Comparison of ENCODE assay signal across 8 cellular contexts in genomic region chr4:122922877-122923511, GRCh38. TPM values are rescaled to one million over a fixed set of nuclear protein-coding genes. Genes with fewer than 3 reads are reported as not detected.
A peak's percentile ranks its signal among the peaks of the same experiment; 100 is the strongest.
DNase-seq lines count a peak whose midpoint lies in the region; ATAC-seq and TF ChIP-seq lines count a peak whose summit lies in the region.

No MANE protein-coding gene starts in this region.

- ATAC-seq in GM21423 (IDR thresholded peaks at IDR 0.05; ENCODE audit: unreplicated experiment), result peak; percentile 95
- peak; percentile 97 for ATAC-seq in mucosa of descending colon

- H3K27me3 ChIP-seq in HUES6 (ENCODE audit: control insufficient read depth, insufficient read depth, low read length) (no peaks in the 10 kb centered on the region), OCI-LY1 (ENCODE audit: insufficient read depth, low read length) (no peaks in the 10 kb centered on the region)

- no peaks in the 10 kb centered on the region for H4K20me1 ChIP-seq in OCI-LY1 (ENCODE audit: insufficient read depth, low read length)

- DNase-seq in Caki2 (ENCODE audit: low read depth) (peak; percentile 87), activated T-cell treated with anti-CD3 and anti-CD28 coated beads for 1 hour (ENCODE audit: low read depth) (peak; percentile 69), epidermal melanocyte (ENCODE audit: insufficient read length, low spot score) (peak; percentile 69), mucosa of descending colon (peak; percentile 87 to 91 (median 89))
- DNase-seq in stimulated activated CD8-positive, alpha-beta memory T cell treated with anti-CD3 and anti-CD28 coated beads, Interleukin-4, amount 100 ng/mL, for 4 hours (ENCODE audit: low read depth in 2 of 2, low spot score in 1 of 2), result peak; percentile 71 to 75

- peak overlapping the region; percentile 85 for H2AFZ ChIP-seq in OCI-LY1 (ENCODE audit: low read length)

- H3K36me3 ChIP-seq in HUES6 (ENCODE audit: control insufficient read depth, insufficient read depth, low read length), result no peaks in the 10 kb centered on the region
- H3K36me3 ChIP-seq in OCI-LY1 (ENCODE audit: insufficient read depth, low read length), result no peaks in the 10 kb centered on the region
- H3K36me3 ChIP-seq in mucosa of descending colon (ENCODE audit: low read depth), result no peaks in the 10 kb centered on the region

- TF ChIP-seq CTCF in OCI-LY1 (IDR thresholded peaks at IDR 0.05; ENCODE audit: low read length) (no peak), mucosa of descending colon (IDR thresholded peaks at IDR 0.05) (no peak)

- peaks cover 17% of the 10 kb centered on the region; the same call in 1 of the 2 replicates for H3K4me1 ChIP-seq in HUES6 (ENCODE audit: control insufficient read depth, insufficient read depth, low read length)
- H3K4me1 ChIP-seq in OCI-LY1 (ENCODE audit: insufficient read depth, low read length, severe bottlenecking), result peaks cover 19% of the 10 kb centered on the region
- H3K4me1 ChIP-seq in mucosa of descending colon (ENCODE audit: low read depth), result peaks cover 5% of the 10 kb centered on the region

- no peaks in the 10 kb centered on the region for H3F3A ChIP-seq in OCI-LY1 (ENCODE audit: insufficient read depth, low read length)

- H3K79me2 ChIP-seq in OCI-LY1 (ENCODE audit: insufficient read depth, low read length), result peaks cover 9% of the 10 kb centered on the region; the same call in 1 of the 2 replicates

- in situ Hi-C loops in Caki2 (cut with HindIII; ENCODE audit: low pct_unique_long_range_greater_than_20kb, low sequenced_read_pairs), result no loop called here

- peak overlapping the region; percentile 95 for H3K4me3 ChIP-seq in HUES6 (ENCODE audit: low read depth, low read length)
- peak overlapping the region; percentile 96 for H3K4me3 ChIP-seq in OCI-LY1 (ENCODE audit: low read depth, low read length, poor library complexity, severe bottlenecking)
- peak overlapping the region; percentile 64 for H3K4me3 ChIP-seq in mucosa of descending colon

- peak overlapping the region; percentile 64; the same call in 1 of the 2 replicates for H3K27ac ChIP-seq in HUES6 (ENCODE audit: low read depth, low read length)
- H3K27ac ChIP-seq in OCI-LY1 (ENCODE audit: low read depth, low read length, poor library complexity, severe bottlenecking), result peak overlapping the region; percentile 84

- intact Hi-C loops in mucosa of descending colon (cut with DNase I, micrococcal nuclease), result loop anchor here in 1 of 2 donors (5.0 kb wide), 1 partner anchor 166 kb away; no protein-coding TSS in a partner anchor

- no peaks in the 10 kb centered on the region for H3K9me3 ChIP-seq in HUES6 (ENCODE audit: control insufficient read depth, insufficient read depth, low read depth, low read length)
- H3K9me3 ChIP-seq in OCI-LY1 (ENCODE audit: low read length), result no peaks in the 10 kb centered on the region
- H3K9me3 ChIP-seq in mucosa of descending colon, result no peaks in the 10 kb centered on the region

- peak overlapping the region; percentile 87 for H3K4me2 ChIP-seq in OCI-LY1 (ENCODE audit: low read length)

- no peaks in the 10 kb centered on the region for H3K9me2 ChIP-seq in OCI-LY1 (ENCODE audit: low read depth, low read length)

- H3K9ac ChIP-seq in HUES6 (ENCODE audit: low read length) (peak overlapping the region; percentile 93), OCI-LY1 (ENCODE audit: low read length) (peak overlapping the region; percentile 89)

RNA-seq across cellular contexts. Expression of gene NUDT6, which starts 0.6 kb away (rescaled TPM):
- total RNA-seq in Caki2 (2014; rRNA removed; shearing (Covaris generic); ENCODE audit: low replicate concordance), result 27.6 and 37.7 TPM in 2 replicates
- 10 to 100 TPM in 1 of 3 donors, 1 to 10 TPM in 2; 5.3 to 11.2 (median 5.6) TPM for total RNA-seq in mucosa of descending colon

Comparison
In these comparisons a context has a peak if more than half of its experiments do, and no peak if none do; other contexts are left out.
1. Peak in every context shown above with its lines: DNase-seq, ATAC-seq, H3K4me3 ChIP-seq and H3K27ac ChIP-seq.